Comparison of ENCODE assay signal across 8 cellular contexts in the genomic region with DNA sequence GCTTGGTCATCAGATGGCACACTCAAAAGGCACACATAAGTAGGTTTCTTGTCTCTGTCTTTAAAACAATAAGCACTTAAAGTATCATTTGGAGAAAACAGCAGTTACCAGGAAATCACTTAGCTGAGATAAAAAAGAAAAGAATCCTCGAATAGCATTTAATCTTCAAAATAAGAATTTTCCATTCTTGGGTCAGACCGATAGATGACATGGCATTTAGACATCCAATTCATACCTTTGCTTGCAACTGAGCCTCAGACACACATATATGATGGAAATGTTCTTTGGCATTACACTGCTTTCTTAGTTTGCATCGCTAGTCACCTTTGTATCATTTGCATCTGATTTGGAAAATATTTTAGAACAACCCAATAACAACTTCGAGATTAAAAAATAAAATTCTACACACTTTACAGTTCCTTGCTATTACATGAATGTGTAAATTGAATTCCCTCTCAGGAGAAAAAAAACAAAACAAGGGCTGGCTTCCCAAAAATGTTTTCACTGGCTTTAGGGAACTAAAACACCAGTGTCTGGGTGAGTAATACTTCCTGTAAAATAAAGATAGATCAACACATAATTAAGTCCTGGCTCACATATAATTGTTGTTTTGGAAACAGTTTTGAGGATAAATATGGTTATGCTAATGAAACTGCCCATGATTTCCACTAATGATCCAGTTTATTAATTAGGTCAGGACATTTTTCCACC. TPM values are rescaled to one million over a fixed set of nuclear protein-coding genes. Genes with fewer than 3 reads are reported as not detected.
A peak's percentile ranks its signal among the peaks of the same experiment; 100 is the strongest.
DNase-seq lines count a peak whose midpoint lies in the region; ATAC-seq and TF ChIP-seq lines count a peak whose summit lies in the region.

No MANE protein-coding gene starts in this region.

- peak overlapping the region; percentile 91 for H3K4me3 Mint-ChIP-seq in nephron progenitor cell

- no peaks in the 10 kb centered on the region for H3K27me3 Mint-ChIP-seq in nephron progenitor cell (ENCODE audit: low read depth, poor library complexity)

- H3K36me3 Mint-ChIP-seq in nephron progenitor cell (ENCODE audit: low read depth) = peaks cover 5% of the 10 kb centered on the region

- H3K27me3 ChIP-seq in BJ (ENCODE audit: control insufficient read depth, insufficient read depth, low read length) (no peaks in the 10 kb centered on the region), endocrine pancreas (ENCODE audit: control insufficient read depth, insufficient read depth, low read length) (no peaks in the 10 kb centered on the region)
- peaks cover 8% of the 10 kb centered on the region for H3K27me3 ChIP-seq in effector memory CD4-positive, alpha-beta T cell (replicated peaks; ENCODE audit: control insufficient read depth, insufficient read depth, low read length, poor library complexity, severe bottlenecking)

- H3K9me3 ChIP-seq in endocrine pancreas (ENCODE audit: control insufficient read depth, low read length) = no peaks in the 10 kb centered on the region
- no peaks in the 10 kb centered on the region for H3K9me3 ChIP-seq in effector memory CD4-positive, alpha-beta T cell (ENCODE audit: control insufficient read depth, low read length)

- H3K4me1 ChIP-seq in endocrine pancreas (ENCODE audit: control insufficient read depth, insufficient read depth, low read length) = peaks cover 7% of the 10 kb centered on the region
- H3K4me1 ChIP-seq in effector memory CD4-positive, alpha-beta T cell (ENCODE audit: control insufficient read depth, insufficient read depth, low read length, poor library complexity, severe bottlenecking) = no peaks in the 10 kb centered on the region

- POLR2A ChIA-PET in BJ (lab: Charles Lee) = no interaction called here

- peak overlapping the region; percentile 65 for H3K9ac ChIP-seq in endocrine pancreas (ENCODE audit: control insufficient read depth, insufficient read depth, low read length)

- DNase-seq in BJ (ENCODE audit: low read depth) (no peak), NCI-H69 (lab: John Stamatoyannopoulos, UW) (peak; percentile 42), nephron progenitor cell (no peak), AG20443 (ENCODE audit: low spot score) (no peak), Ammon's horn (ENCODE audit: low spot score) (no peak)
- DNase-seq in effector memory CD4-positive, alpha-beta T cell = no peak

- H3K36me3 ChIP-seq in BJ (ENCODE audit: control insufficient read depth, insufficient read depth, low read length) (no peaks in the 10 kb centered on the region; the same call in 1 of the 2 replicates), endocrine pancreas (ENCODE audit: control insufficient read depth, insufficient read depth, low read length) (no peaks in the 10 kb centered on the region)
- no peaks in the 10 kb centered on the region for H3K36me3 ChIP-seq in effector memory CD4-positive, alpha-beta T cell (ENCODE audit: control insufficient read depth, insufficient read depth, low read length)

- TF ChIP-seq CTCF in BJ (IDR thresholded peaks at IDR 0.05; ENCODE audit: insufficient read depth, low read depth, low read length) (no peak), nephron progenitor cell (IDR thresholded peaks at IDR 0.05) (no peak)

- no peak overlapping the region for H3K27ac ChIP-seq in effector memory CD4-positive, alpha-beta T cell (ENCODE audit: insufficient read depth, low read length, poor library complexity, severe bottlenecking)

- CTCF ChIA-PET in BJ (lab: Yijun Ruan, JAX) = interaction anchor here (1.1 kb wide), 1 partner anchor 153 kb away, joined by 3 read pairs; no protein-coding TSS in a partner anchor

- H3K4me1 Mint-ChIP-seq in nephron progenitor cell = peaks cover 42% of the 10 kb centered on the region

- H3K27ac Mint-ChIP-seq in nephron progenitor cell = peak overlapping the region; percentile 77

- no peaks in the 10 kb centered on the region for H3K9me3 Mint-ChIP-seq in nephron progenitor cell

- peak overlapping the region; percentile 71 for H3K4me3 ChIP-seq in BJ (ENCODE audit: low read depth, low read length)
- H3K4me3 ChIP-seq in endocrine pancreas (ENCODE audit: control insufficient read depth, insufficient read depth, low read length) = peak overlapping the region; percentile 96
- no peak overlapping the region for H3K4me3 ChIP-seq in effector memory CD4-positive, alpha-beta T cell (ENCODE audit: insufficient read depth, low read depth, low read length, poor library complexity, severe bottlenecking)

- no peak for ATAC-seq in HG02973 (IDR thresholded peaks at IDR 0.05; ENCODE audit: unreplicated experiment)

RNA-seq across cellular contexts. Expression of a gene that starts 1.3 kb away (rescaled TPM):
- 18.6 and 29.3 TPM in 2 replicates for polyA plus RNA-seq in BJ (2011; rRNA removed)
- 50.9 and 51.8 TPM in 2 replicates for polyA minus RNA-seq in BJ (2011; rRNA and poly(A)+ RNA removed)
